ENCODE assay signal across 1 cellular context in genomic region chr1:32184639-32185038, GRCh38.
TF ChIP-seq lines count a peak whose summit lies in the region.

No MANE protein-coding gene starts in this region.

TF ChIP-seq in endothelial cell of umbilical vein, 7 proteins besides CTCF, POLR2A, EP300 and RAD21:
- TF ChIP-seq POLR2AphosphoS5 (IDR thresholded peaks at IDR 0.05; ENCODE audit: insufficient read depth, low read depth, low read length) (no peak), JUN (IDR thresholded peaks at IDR 0.05; ENCODE audit: borderline replicate concordance, insufficient read depth, insufficient read length, low read depth) (no peak), FOS (IDR thresholded peaks at IDR 0.05; ENCODE audit: borderline replicate concordance, insufficient read depth, low read length) (no peak), MYC (IDR thresholded peaks at IDR 0.05; ENCODE audit: low read depth, low read length) (no peak), GATA2 (IDR thresholded peaks at IDR 0.05; ENCODE audit: insufficient read depth, insufficient read length, low read depth, low read length) (no peak), EZH2 (IDR thresholded peaks at IDR 0.05; ENCODE audit: borderline replicate concordance, low read depth, low read length, severe bottlenecking) (no peak)
- TF ChIP-seq, protein P1, sequence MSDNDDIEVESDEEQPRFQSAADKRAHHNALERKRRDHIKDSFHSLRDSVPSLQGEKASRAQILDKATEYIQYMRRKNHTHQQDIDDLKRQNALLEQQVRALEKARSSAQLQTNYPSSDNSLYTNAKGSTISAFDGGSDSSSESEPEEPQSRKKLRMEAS (IDR thresholded peaks at IDR 0.05; ENCODE audit: insufficient read depth, insufficient read length) = no peak
TF ChIP-seq in endothelial cell of umbilical vein: peak in this region for 0.
